Comparison of ENCODE assay signal across 17 cellular contexts in the genomic region with DNA sequence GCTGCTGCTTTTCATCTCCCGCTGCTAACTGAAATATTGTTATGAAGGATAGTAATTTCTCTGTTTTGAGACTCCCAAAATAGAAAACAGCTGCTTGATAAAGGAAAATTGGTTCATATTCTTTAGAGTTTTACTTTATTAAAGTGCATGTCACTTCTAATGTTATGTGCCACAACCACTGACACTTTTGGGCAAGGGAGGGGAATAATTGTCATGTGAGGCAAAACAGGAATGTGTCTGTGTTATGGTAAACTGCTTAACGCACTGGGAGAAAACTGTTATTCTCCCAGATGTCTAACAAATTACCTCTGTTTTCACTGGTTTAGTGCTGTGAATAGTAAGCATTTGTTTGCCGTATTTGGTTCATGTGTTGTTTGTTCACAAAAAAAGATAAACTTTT.
DNase-seq lines count a peak whose midpoint lies in the region; ATAC-seq and TF ChIP-seq lines count a peak whose summit lies in the region.
"Had no signal": no experiment of that assay in that cellular context is flagged by ENCODE, and none has a peak within 500 bp of the region (broad histone marks: within the 10 kb centered on the region; RNA-seq: fewer than 3 reads in every experiment).

No MANE protein-coding gene starts in this region.

- no peaks in the 10 kb centered on the region for H3K36me3 Mint-ChIP-seq in Calu3 (ENCODE audit: insufficient read depth, unreplicated experiment)

- DNase-seq in colonic mucosa: no peak
- DNase-seq in transverse colon: no peak
- DNase-seq in COR-L47 (lab: John Stamatoyannopoulos, UW): no peak
- DNase-seq in Calu3: no peak
- DNase-seq: DMS53, NCI-H1436, NCI-H2029, NCI-H2171 treated with DMSO at 0.1 percent for 48 hours, NCI-H774, PC-3, SJCRH30 had no signal

- TF ChIP-seq POLR2A in gastroesophageal sphincter (IDR thresholded peaks at IDR 0.05): no peak
- TF ChIP-seq POLR2A in transverse colon (IDR thresholded peaks at IDR 0.05): no peak

- CTCF ChIA-PET in Calu3 (lab: Charles Lee): no interaction called here

- no peak for TF ChIP-seq CTCF in colonic mucosa (IDR thresholded peaks at IDR 0.05)
- no peak for TF ChIP-seq CTCF in gastroesophageal sphincter (IDR thresholded peaks at IDR 0.05)
- TF ChIP-seq CTCF in transverse colon (IDR thresholded peaks at IDR 0.05): no peak
- TF ChIP-seq CTCF in Calu3 (IDR thresholded peaks at IDR 0.05; ENCODE audit: unreplicated experiment): no peak

- WGBS in gastroesophageal sphincter (ENCODE audit: low coverage in 1 of 2), 2 donors: 27 to 37% methylated on average over 3 of the region's 3 CpGs
- 66 to 68% methylated on average over 3 of the region's 3 CpGs for WGBS in transverse colon (ENCODE audit: low coverage in 1 of 2), 2 donors

- intact Hi-C loops in colonic mucosa (cut with DNase I) (no loop called here), transverse colon (cut with DNase I; ENCODE audit: low total_unique reads) (no loop called here), Calu3 (cut with micrococcal nuclease; ENCODE audit: unreplicated experiment) (no loop called here)

- H3K9ac ChIP-seq in colonic mucosa (ENCODE audit: low read depth in 2 of 2, low read length in 2 of 2): no peak overlapping the region
- no peak overlapping the region for H3K9ac ChIP-seq in rectal smooth muscle tissue (ENCODE audit: low read length)

- no peaks in the 10 kb centered on the region for H3K9me3 Mint-ChIP-seq in Calu3 (ENCODE audit: low read depth, unreplicated experiment)

- TF ChIP-seq EP300 in gastroesophageal sphincter (IDR thresholded peaks at IDR 0.05): no peak
- no peak for TF ChIP-seq EP300 in transverse colon (IDR thresholded peaks at IDR 0.05; ENCODE audit: low read depth)

- H3K27ac Mint-ChIP-seq in Calu3 (ENCODE audit: unreplicated experiment): no peak overlapping the region

- H3K27ac ChIP-seq in colonic mucosa: peak overlapping the region; percentile 12
- H3K27ac ChIP-seq in gastroesophageal sphincter: peak overlapping the region; percentile 75 to 94 (median 81)
- peak overlapping the region; percentile 80 for H3K27ac ChIP-seq in rectal smooth muscle tissue (ENCODE audit: low read depth, low read length)
- peak overlapping the region; percentile 60 to 81 (median 73) for H3K27ac ChIP-seq in transverse colon
- H3K27ac ChIP-seq: SJCRH30 had no signal

- no peak overlapping the region for H3K4me3 ChIP-seq in colonic mucosa
- peak overlapping the region; percentile 2 to 5 for H3K4me3 ChIP-seq in gastroesophageal sphincter
- H3K4me3 ChIP-seq in rectal smooth muscle tissue (ENCODE audit: low read length): no peak overlapping the region
- no peak overlapping the region for H3K4me3 ChIP-seq in transverse colon
- H3K4me3 ChIP-seq: HAP-1, K562, SJCRH30 had no signal

- H3K9me3 ChIP-seq in colonic mucosa: no peaks in the 10 kb centered on the region
- no peaks in the 10 kb centered on the region for H3K9me3 ChIP-seq in gastroesophageal sphincter
- no peaks in the 10 kb centered on the region for H3K9me3 ChIP-seq in transverse colon
- H3K9me3 ChIP-seq: HAP-1, SJCRH30 had no signal

- H3K27me3 ChIP-seq in colonic mucosa (no peaks in the 10 kb centered on the region), gastroesophageal sphincter (no peaks in the 10 kb centered on the region), rectal smooth muscle tissue (ENCODE audit: control insufficient read depth, insufficient read depth, low read length) (no peaks in the 10 kb centered on the region), transverse colon (no peaks in the 10 kb centered on the region)
- H3K27me3 ChIP-seq: SJCRH30 had no signal

- peaks cover 25% of the 10 kb centered on the region for H3K27me3 Mint-ChIP-seq in Calu3 (ENCODE audit: unreplicated experiment)

- no peaks in the 10 kb centered on the region for H3K4me1 Mint-ChIP-seq in Calu3 (ENCODE audit: low read depth, unreplicated experiment)

- H3K36me3 ChIP-seq in colonic mucosa (no peaks in the 10 kb centered on the region), gastroesophageal sphincter (no peaks in the 10 kb centered on the region), rectal smooth muscle tissue (ENCODE audit: control insufficient read depth, insufficient read depth, low read length) (no peaks in the 10 kb centered on the region), transverse colon (no peaks in the 10 kb centered on the region)
- H3K36me3 ChIP-seq: HAP-1, SJCRH30 had no signal

- ATAC-seq in gastroesophageal sphincter (no peak), HG02870 (IDR thresholded peaks at IDR 0.05; ENCODE audit: unreplicated experiment) (no peak), GM19452 (IDR thresholded peaks at IDR 0.05; ENCODE audit: unreplicated experiment) (no peak)
- ATAC-seq: K562, PC-3 had no signal

- BruUV-seq in Calu3 (replicated peaks; lab: Mats Ljungman, UMichigan): no TSS peak

- in situ Hi-C loops in transverse colon (cut with MboI; ENCODE audit: low pct_ligation_motif_present in 1 of 4, low pct_unique_long_range_greater_than_20kb in 1 of 4, low sequenced_read_pairs in 3 of 4): no loop called here

- no peaks in the 10 kb centered on the region for H3K4me1 ChIP-seq in colonic mucosa
- H3K4me1 ChIP-seq in gastroesophageal sphincter: peaks cover 13 to 85% (median 29%) of the 10 kb centered on the region in 3 donors
- peaks cover 46% of the 10 kb centered on the region for H3K4me1 ChIP-seq in rectal smooth muscle tissue (ENCODE audit: control insufficient read depth, insufficient read depth, low read length)
- H3K4me1 ChIP-seq in transverse colon: peaks cover 6 to 43% (median 14%) of the 10 kb centered on the region in 4 donors
- H3K4me1 ChIP-seq: HAP-1 had no signal

- no peak overlapping the region for H3K4me3 Mint-ChIP-seq in Calu3 (ENCODE audit: low read depth, unreplicated experiment)

Comparison
In these comparisons a context has a peak if more than half of its experiments do, and no peak if none do; other contexts are left out.
1. H3K27ac ChIP-seq: peak in every context shown above with its lines; median percentile 81 in gastroesophageal sphincter; 80 in rectal smooth muscle tissue; 73 in transverse colon; 12 in colonic mucosa.
2. H3K4me3 ChIP-seq: peak in gastroesophageal sphincter (2 of 2); none in colonic mucosa (single experiment), rectal smooth muscle tissue (single experiment) and transverse colon (0 of 4).